ENCODE assay signal across 9 cellular contexts in the genomic region with DNA sequence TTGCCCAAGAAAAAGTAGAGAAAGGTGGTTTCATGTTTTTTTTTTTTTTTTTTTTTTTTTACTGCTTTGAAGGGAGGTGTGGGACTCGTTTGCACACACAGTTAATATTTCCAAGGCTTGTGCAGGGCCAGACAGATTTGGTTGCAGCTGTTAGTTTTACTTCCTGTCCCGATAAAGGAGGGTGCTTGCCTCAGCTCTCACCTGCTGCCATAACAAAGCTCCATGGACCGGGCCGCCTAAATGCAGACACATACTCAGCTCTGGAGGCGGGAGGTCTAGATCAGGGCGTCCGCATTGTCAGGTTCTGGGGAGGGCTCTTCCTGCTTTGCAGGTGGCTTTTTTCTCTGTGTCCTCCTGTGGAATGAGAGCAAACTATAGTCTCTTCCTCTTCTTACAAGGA.
DNase-seq lines count a peak whose midpoint lies in the region; ATAC-seq, FAIRE-seq and TF ChIP-seq lines count a peak whose summit lies in the region.
"Had no signal": no experiment of that assay in that cellular context is flagged by ENCODE, and none has a peak within 500 bp of the region (broad histone marks: within the 10 kb centered on the region; RNA-seq: fewer than 3 reads in every experiment).

No MANE protein-coding gene starts in this region.

- peaks cover 4% of the 10 kb centered on the region for H3K27me3 Mint-ChIP-seq in type B pancreatic cell

- H3K4me1 ChIP-seq in BLaER1: peaks cover 98% of the 10 kb centered on the region
- H3K4me1 ChIP-seq in BE2C: peaks cover 17% of the 10 kb centered on the region

- TF ChIP-seq CTCF in BE2C (IDR thresholded peaks at IDR 0.05; ENCODE audit: low read depth, low read length) (no peak), type B pancreatic cell (conservative IDR thresholded peaks at IDR 0.05) (no peak)

- no peak overlapping the region for H3K4me3 Mint-ChIP-seq in type B pancreatic cell

- H3K4me1 Mint-ChIP-seq in type B pancreatic cell (ENCODE audit: unreplicated experiment): peaks cover 40% of the 10 kb centered on the region

- no peak overlapping the region for H3K27ac Mint-ChIP-seq in type B pancreatic cell

- H3K4me2 ChIP-seq in BLaER1: peak overlapping the region; percentile 94

- H3K36me3 Mint-ChIP-seq in type B pancreatic cell: no peaks in the 10 kb centered on the region

- H4K20me1 ChIP-seq in BLaER1: peaks cover 93% of the 10 kb centered on the region

- CTCF ChIA-PET in HEK293T (lab: Yijun Ruan, JAX): no interaction called here

- DNase-seq in GM19239 (ENCODE audit: insufficient read length, low spot score) (peak; percentile 83), BE2C (no peak), HEK293T (ENCODE audit: extremely low spot score) (no peak), type B pancreatic cell (ENCODE audit: extremely low spot score, unreplicated experiment) (no peak)
- DNase-seq in activated CD4-positive, alpha-beta T cell treated with anti-CD3 and anti-CD28 coated beads for 48 hours: peak; percentile 33
- DNase-seq in activated CD4-positive, CD25-positive, alpha-beta regulatory T cell (lab: John Stamatoyannopoulos, UW): no peak

- no peak overlapping the region for H3K4me3 ChIP-seq in BLaER1
- H3K4me3 ChIP-seq in BE2C (ENCODE audit: low read depth, low read length): no peak overlapping the region

- H3K36me3 ChIP-seq in BLaER1 (no peaks in the 10 kb centered on the region), BE2C (no peaks in the 10 kb centered on the region)

- H3K27ac ChIP-seq in BLaER1: no peak overlapping the region
- H3K27ac ChIP-seq: VCaP had no signal

- ATAC-seq in HG03139 (IDR thresholded peaks at IDR 0.05; ENCODE audit: unreplicated experiment): peak; percentile 62

- no peak overlapping the region for H3K9ac ChIP-seq in BLaER1

- H3K27me3 ChIP-seq in BLaER1: no peaks in the 10 kb centered on the region
- H3K27me3 ChIP-seq in BE2C: no peaks in the 10 kb centered on the region

- peak; percentile 74 for FAIRE-seq in GM19239 (lab: Jason Lieb, UNC)

- H3K9me3 ChIP-seq in BLaER1: no peaks in the 10 kb centered on the region
- no peaks in the 10 kb centered on the region for H3K9me3 ChIP-seq in BE2C

- H3K9me3 Mint-ChIP-seq in type B pancreatic cell: no peaks in the 10 kb centered on the region

- POLR2A ChIA-PET in HEK293T (lab: Yijun Ruan, JAX): no interaction called here

TF ChIP-seq in HEK293T, 16 proteins besides CTCF, POLR2A, EP300 and RAD21:
- no peak for TF ChIP-seq FOXM1 (IDR thresholded peaks at IDR 0.05; ENCODE audit: borderline replicate concordance)
- no peak for TF ChIP-seq SUZ12 (IDR thresholded peaks at IDR 0.05)
- no peak for TF ChIP-seq LEF1 (IDR thresholded peaks at IDR 0.05; ENCODE audit: borderline replicate concordance)
- no peak for TF ChIP-seq ELF4 (IDR thresholded peaks at IDR 0.05)
- no peak for TF ChIP-seq TARDBP (IDR thresholded peaks at IDR 0.05)
- TF ChIP-seq FOXK2 (IDR thresholded peaks at IDR 0.05): no peak
- TF ChIP-seq L3MBTL2 (conservative IDR thresholded peaks at IDR 0.05): no peak
- no peak for TF ChIP-seq NFRKB (IDR thresholded peaks at IDR 0.05)
- no peak for TF ChIP-seq ZNF384 (IDR thresholded peaks at IDR 0.05)
- TF ChIP-seq FOXA1 (IDR thresholded peaks at IDR 0.05): no peak
- no peak for TF ChIP-seq HDGF (IDR thresholded peaks at IDR 0.05; ENCODE audit: borderline replicate concordance)
- TF ChIP-seq, protein P1, sequence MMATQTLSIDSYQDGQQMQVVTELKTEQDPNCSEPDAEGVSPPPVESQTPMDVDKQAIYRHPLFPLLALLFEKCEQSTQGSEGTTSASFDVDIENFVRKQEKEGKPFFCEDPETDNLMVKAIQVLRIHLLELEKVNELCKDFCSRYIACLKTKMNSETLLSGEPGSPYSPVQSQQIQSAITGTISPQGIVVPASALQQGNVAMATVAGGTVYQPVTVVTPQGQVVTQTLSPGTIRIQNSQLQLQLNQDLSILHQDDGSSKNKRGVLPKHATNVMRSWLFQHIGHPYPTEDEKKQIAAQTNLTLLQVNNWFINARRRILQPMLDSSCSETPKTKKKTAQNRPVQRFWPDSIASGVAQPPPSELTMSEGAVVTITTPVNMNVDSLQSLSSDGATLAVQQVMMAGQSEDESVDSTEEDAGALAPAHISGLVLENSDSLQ (IDR thresholded peaks at IDR 0.05): no peak
- TF ChIP-seq SP1 (IDR thresholded peaks at IDR 0.05): no peak
- TF ChIP-seq CTBP1 (IDR thresholded peaks at IDR 0.05; ENCODE audit: borderline replicate concordance): no peak
- TF ChIP-seq BHLHE40 (IDR thresholded peaks at IDR 0.05; ENCODE audit: borderline replicate concordance): no peak
- TF ChIP-seq ARNT (IDR thresholded peaks at IDR 0.05): no peak
TF ChIP-seq in HEK293T: peak in this region for 0.

Comparison
In these comparisons a context has a peak if more than half of its experiments do, and no peak if none do; other contexts are left out.
1. DNase-seq: peak in GM19239 (single experiment) and activated CD4-positive, alpha-beta T cell treated with anti-CD3 and anti-CD28 coated beads for 48 hours (single experiment); none in BE2C (single experiment), HEK293T (single experiment), type B pancreatic cell (single experiment) and activated CD4-positive, CD25-positive, alpha-beta regulatory T cell (0 of 4).